In the genomic region with DNA sequence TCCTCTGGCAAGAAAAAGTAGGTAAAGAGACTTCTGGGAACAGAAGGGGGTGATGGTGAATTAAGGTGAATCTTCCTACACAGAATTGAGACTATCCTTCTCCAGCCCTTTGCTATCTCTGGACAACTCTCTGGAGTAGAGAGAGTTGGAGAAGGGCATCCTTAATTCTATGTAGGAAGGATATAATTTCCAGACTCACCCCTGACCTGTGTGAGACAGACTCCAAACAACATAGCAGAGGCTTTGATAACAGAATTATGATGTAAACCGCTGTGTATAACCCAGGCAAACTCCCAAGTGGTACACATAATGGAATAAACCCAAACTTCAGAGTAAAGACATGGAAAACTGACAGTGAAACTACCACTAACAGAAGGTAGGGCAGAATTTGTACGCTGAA, we compare ENCODE assay signal across 8 cellular contexts.
"Had no signal": no experiment of that assay in that cellular context is flagged by ENCODE, and none has a peak within 500 bp of the region (broad histone marks: within the 10 kb centered on the region; RNA-seq: fewer than 3 reads in every experiment).

No MANE protein-coding gene starts in this region.

- H3K4me3 ChIP-seq: GM12878 had no signal

- DNase-seq: GDM1, GF-D8 had no signal

- FAIRE-seq: G401.6, GM12878, GM12891, GM12892, GM18507, GM19239 had no signal

- ATAC-seq: GM12878 had no signal
